ENCODE assay signal across 27 cellular contexts in genomic region chr13:103275708-103276107, GRCh38.
"Had no signal": no experiment of that assay in that cellular context is flagged by ENCODE, and none has a peak within 500 bp of the region (broad histone marks: within the 10 kb centered on the region; RNA-seq: fewer than 3 reads in every experiment).

No MANE protein-coding gene starts in this region.

- H3K9me3 ChIP-seq: gastrocnemius medialis, left lung, neutrophil, pancreas, prostate gland, right atrium auricular region, suprapubic skin, transverse colon, vagina had no signal

- H3K79me2 ChIP-seq: hepatocyte had no signal

- H2AFZ ChIP-seq: hepatocyte had no signal

- DNase-seq: dorsolateral prefrontal cortex; effector CD4-positive, alpha-beta T cell; foreskin fibroblast; gastrocnemius medialis; head of caudate nucleus; kidney; left lung; mesendoderm; natural killer cell; pancreas; stimulated activated CD4-positive, alpha-beta T cell treated with anti-CD3 and anti-CD28 coated beads, Interleukin-12 subunit alpha, Interleukin-12 subunit beta, amount 100 ng/mL, for 4 hours; stimulated activated CD4-positive, alpha-beta T cell treated with anti-CD3 and anti-CD28 coated beads, Interleukin-1b, Interleukin-23, amount 100 ng/mL, for 48 hours; stimulated activated CD4-positive, alpha-beta T cell treated with anti-CD3 and anti-CD28 coated beads, Interleukin-4, amount 100 ng/mL, for 1 hour; stimulated activated CD8-positive, alpha-beta memory T cell treated with anti-CD3 and anti-CD28 coated beads, Interleukin-4, amount 100 ng/mL, for 48 hours; stimulated activated naive CD4-positive, alpha-beta T cell; stimulated activated naive CD8-positive, alpha-beta T cell treated with anti-CD3 and anti-CD28 coated beads, Interleukin-15, amount 100 ng/mL, for 72 hours had no signal

- H3K27me3 ChIP-seq: gastrocnemius medialis, hepatocyte, left lung, neutrophil, pancreas, right atrium auricular region, suprapubic skin, transverse colon, vagina had no signal

- H3K4me1 ChIP-seq: gastrocnemius medialis, left lung, pancreas, prostate gland, right atrium auricular region, suprapubic skin, transverse colon, vagina had no signal

- H3K36me3 ChIP-seq: gastrocnemius medialis, left lung, neutrophil, pancreas, prostate gland, right atrium auricular region, suprapubic skin, transverse colon, vagina had no signal

- ATAC-seq: esophagus mucosa; gastrocnemius medialis; left lung; natural killer cell; pancreas; sciatic nerve; stimulated activated naive CD8-positive, alpha-beta T cell treated with anti-CD3 and anti-CD28 coated beads, Interleukin-15, amount 100 ng/mL, for 72 hours had no signal

- H3K27ac ChIP-seq: dorsolateral prefrontal cortex, epithelial cell of prostate, gastrocnemius medialis, hepatocyte, left lung, neutrophil, pancreas, prostate gland, right atrium auricular region, suprapubic skin, transverse colon, vagina had no signal

- H3K4me2 ChIP-seq: hepatocyte, smooth muscle cell had no signal

- H3K4me3 ChIP-seq: dorsolateral prefrontal cortex, gastrocnemius medialis, hepatocyte, left lung, pancreas, prostate gland, right atrium auricular region, smooth muscle cell, suprapubic skin, transverse colon, vagina had no signal
